ENCODE assay signal across 1 cellular context in the genomic region with DNA sequence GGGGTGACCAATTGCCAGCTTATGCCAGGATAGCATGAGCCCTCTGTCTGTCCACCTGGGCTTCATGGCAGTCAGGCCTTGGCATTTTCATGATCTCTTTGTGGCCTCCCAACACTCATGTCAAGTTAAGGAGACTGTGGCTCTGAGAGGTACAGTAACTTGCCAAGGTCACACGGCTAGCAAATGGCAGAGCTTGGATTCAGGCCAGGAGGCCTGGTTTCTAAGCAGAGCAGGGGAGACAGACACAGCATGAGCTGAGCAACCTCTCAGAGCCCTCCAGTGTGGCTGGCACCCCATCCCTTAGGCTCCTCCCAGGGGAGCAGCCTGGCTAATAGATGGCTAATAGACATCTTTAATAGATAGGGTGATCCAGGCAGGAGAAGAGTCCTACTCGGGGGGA.
TF ChIP-seq lines count a peak whose summit lies in the region.

No MANE protein-coding gene starts in this region.

TF ChIP-seq in GM23338, 12 proteins besides CTCF, POLR2A, EP300 and RAD21 (continued from another document):
- TF ChIP-seq, protein P1, sequence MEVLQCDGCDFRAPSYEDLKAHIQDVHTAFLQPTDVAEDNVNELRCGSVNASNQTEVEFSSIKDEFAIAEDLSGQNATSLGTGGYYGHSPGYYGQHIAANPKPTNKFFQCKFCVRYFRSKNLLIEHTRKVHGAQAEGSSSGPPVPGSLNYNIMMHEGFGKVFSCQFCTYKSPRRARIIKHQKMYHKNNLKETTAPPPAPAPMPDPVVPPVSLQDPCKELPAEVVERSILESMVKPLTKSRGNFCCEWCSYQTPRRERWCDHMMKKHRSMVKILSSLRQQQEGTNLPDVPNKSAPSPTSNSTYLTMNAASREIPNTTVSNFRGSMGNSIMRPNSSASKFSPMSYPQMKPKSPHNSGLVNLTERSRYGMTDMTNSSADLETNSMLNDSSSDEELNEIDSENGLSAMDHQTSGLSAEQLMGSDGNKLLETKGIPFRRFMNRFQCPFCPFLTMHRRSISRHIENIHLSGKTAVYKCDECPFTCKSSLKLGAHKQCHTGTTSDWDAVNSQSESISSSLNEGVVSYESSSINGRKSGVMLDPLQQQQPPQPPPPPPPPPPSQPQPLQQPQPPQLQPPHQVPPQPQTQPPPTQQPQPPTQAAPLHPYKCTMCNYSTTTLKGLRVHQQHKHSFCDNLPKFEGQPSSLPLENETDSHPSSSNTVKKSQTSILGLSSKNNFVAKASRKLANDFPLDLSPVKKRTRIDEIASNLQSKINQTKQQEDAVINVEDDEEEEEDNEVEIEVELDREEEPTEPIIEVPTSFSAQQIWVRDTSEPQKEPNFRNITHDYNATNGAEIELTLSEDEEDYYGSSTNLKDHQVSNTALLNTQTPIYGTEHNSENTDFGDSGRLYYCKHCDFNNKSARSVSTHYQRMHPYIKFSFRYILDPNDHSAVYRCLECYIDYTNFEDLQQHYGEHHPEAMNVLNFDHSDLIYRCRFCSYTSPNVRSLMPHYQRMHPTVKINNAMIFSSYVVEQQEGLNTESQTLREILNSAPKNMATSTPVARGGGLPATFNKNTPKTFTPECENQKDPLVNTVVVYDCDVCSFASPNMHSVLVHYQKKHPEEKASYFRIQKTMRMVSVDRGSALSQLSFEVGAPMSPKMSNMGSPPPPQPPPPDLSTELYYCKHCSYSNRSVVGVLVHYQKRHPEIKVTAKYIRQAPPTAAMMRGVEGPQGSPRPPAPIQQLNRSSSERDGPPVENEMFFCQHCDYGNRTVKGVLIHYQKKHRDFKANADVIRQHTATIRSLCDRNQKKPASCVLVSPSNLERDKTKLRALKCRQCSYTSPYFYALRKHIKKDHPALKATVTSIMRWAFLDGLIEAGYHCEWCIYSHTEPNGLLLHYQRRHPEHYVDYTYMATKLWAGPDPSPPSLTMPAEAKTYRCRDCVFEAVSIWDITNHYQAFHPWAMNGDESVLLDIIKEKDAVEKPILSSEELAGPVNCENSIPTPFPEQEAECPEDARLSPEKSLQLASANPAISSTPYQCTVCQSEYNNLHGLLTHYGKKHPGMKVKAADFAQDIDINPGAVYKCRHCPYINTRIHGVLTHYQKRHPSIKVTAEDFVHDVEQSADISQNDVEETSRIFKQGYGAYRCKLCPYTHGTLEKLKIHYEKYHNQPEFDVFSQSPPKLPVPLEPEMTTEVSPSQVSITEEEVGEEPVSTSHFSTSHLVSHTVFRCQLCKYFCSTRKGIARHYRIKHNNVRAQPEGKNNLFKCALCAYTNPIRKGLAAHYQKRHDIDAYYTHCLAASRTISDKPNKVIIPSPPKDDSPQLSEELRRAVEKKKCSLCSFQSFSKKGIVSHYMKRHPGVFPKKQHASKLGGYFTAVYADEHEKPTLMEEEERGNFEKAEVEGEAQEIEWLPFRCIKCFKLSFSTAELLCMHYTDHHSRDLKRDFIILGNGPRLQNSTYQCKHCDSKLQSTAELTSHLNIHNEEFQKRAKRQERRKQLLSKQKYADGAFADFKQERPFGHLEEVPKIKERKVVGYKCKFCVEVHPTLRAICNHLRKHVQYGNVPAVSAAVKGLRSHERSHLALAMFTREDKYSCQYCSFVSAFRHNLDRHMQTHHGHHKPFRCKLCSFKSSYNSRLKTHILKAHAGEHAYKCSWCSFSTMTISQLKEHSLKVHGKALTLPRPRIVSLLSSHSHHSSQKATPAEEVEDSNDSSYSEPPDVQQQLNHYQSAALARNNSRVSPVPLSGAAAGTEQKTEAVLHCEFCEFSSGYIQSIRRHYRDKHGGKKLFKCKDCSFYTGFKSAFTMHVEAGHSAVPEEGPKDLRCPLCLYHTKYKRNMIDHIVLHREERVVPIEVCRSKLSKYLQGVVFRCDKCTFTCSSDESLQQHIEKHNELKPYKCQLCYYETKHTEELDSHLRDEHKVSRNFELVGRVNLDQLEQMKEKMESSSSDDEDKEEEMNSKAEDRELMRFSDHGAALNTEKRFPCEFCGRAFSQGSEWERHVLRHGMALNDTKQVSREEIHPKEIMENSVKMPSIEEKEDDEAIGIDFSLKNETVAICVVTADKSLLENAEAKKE (CRISPR knock-in tag; IDR thresholded peaks at IDR 0.05) = no peak
- TF ChIP-seq CREB1 (CRISPR knock-in tag; IDR thresholded peaks at IDR 0.05; ENCODE audit: low read depth) (no peak), NANOG (IDR thresholded peaks at IDR 0.05; ENCODE audit: borderline replicate concordance) (no peak), JUNB (IDR thresholded peaks at IDR 0.05; ENCODE audit: unreplicated experiment) (no peak), ZNF114 (CRISPR knock-in tag; IDR thresholded peaks at IDR 0.05) (no peak), EZH2 (IDR thresholded peaks at IDR 0.05; ENCODE audit: low read depth, unreplicated experiment) (no peak), EZH2phosphoT487 (IDR thresholded peaks at IDR 0.05; ENCODE audit: unreplicated experiment) (no peak), POLR2AphosphoS5 (IDR thresholded peaks at IDR 0.05; ENCODE audit: low read depth) (no peak), ZNF331 (CRISPR knock-in tag; IDR thresholded peaks at IDR 0.05; ENCODE audit: low read depth) (no peak)
- TF ChIP-seq, protein P2, sequence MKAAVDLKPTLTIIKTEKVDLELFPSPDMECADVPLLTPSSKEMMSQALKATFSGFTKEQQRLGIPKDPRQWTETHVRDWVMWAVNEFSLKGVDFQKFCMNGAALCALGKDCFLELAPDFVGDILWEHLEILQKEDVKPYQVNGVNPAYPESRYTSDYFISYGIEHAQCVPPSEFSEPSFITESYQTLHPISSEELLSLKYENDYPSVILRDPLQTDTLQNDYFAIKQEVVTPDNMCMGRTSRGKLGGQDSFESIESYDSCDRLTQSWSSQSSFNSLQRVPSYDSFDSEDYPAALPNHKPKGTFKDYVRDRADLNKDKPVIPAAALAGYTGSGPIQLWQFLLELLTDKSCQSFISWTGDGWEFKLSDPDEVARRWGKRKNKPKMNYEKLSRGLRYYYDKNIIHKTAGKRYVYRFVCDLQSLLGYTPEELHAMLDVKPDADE (IDR thresholded peaks at IDR 0.05) = no peak
- TF ChIP-seq, protein P3, sequence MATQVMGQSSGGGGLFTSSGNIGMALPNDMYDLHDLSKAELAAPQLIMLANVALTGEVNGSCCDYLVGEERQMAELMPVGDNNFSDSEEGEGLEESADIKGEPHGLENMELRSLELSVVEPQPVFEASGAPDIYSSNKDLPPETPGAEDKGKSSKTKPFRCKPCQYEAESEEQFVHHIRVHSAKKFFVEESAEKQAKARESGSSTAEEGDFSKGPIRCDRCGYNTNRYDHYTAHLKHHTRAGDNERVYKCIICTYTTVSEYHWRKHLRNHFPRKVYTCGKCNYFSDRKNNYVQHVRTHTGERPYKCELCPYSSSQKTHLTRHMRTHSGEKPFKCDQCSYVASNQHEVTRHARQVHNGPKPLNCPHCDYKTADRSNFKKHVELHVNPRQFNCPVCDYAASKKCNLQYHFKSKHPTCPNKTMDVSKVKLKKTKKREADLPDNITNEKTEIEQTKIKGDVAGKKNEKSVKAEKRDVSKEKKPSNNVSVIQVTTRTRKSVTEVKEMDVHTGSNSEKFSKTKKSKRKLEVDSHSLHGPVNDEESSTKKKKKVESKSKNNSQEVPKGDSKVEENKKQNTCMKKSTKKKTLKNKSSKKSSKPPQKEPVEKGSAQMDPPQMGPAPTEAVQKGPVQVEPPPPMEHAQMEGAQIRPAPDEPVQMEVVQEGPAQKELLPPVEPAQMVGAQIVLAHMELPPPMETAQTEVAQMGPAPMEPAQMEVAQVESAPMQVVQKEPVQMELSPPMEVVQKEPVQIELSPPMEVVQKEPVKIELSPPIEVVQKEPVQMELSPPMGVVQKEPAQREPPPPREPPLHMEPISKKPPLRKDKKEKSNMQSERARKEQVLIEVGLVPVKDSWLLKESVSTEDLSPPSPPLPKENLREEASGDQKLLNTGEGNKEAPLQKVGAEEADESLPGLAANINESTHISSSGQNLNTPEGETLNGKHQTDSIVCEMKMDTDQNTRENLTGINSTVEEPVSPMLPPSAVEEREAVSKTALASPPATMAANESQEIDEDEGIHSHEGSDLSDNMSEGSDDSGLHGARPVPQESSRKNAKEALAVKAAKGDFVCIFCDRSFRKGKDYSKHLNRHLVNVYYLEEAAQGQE (IDR thresholded peaks at IDR 0.05; ENCODE audit: unreplicated experiment) = no peak
